ENCODE assay signal across 1 cellular context in the genomic region with DNA sequence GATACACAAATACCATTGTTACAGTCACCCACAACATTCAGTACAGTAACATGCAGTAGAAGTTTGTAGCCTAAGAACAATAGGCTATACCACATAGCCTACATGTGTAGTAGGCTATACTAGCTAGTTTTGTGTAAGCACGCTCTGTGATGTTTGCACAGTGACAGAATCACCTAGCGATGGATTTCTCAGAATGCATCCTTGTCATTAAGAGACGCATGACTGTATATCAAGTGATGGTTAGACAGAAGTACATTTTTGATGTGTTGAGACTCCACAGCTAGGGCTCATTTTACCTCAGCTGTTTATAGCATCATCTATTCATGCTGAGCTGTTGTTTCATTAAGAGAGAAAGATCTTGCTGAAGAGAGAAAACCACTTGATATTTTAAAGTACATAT.
TF ChIP-seq lines count a peak whose summit lies in the region.

No MANE protein-coding gene starts in this region.

TF ChIP-seq in GM12878, 131 proteins besides CTCF, POLR2A, EP300 and RAD21:
- TF ChIP-seq, protein P1, sequence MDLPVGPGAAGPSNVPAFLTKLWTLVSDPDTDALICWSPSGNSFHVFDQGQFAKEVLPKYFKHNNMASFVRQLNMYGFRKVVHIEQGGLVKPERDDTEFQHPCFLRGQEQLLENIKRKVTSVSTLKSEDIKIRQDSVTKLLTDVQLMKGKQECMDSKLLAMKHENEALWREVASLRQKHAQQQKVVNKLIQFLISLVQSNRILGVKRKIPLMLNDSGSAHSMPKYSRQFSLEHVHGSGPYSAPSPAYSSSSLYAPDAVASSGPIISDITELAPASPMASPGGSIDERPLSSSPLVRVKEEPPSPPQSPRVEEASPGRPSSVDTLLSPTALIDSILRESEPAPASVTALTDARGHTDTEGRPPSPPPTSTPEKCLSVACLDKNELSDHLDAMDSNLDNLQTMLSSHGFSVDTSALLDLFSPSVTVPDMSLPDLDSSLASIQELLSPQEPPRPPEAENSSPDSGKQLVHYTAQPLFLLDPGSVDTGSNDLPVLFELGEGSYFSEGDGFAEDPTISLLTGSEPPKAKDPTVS (IDR thresholded peaks at IDR 0.05; ENCODE audit: low read depth, low read length): no peak
- no peak for TF ChIP-seq POU2F2 (IDR thresholded peaks at IDR 0.05; ENCODE audit: borderline replicate concordance, low read depth, low read length)
